ENCODE assay signal across 3 cellular contexts in genomic region chr17:9597638-9598037, GRCh38. TPM values are rescaled to one million over a fixed set of nuclear protein-coding genes. Genes with fewer than 3 reads are reported as not detected.
"Had no signal": no experiment of that assay in that cellular context is flagged by ENCODE, and none has a peak within 500 bp of the region (broad histone marks: within the 10 kb centered on the region; RNA-seq: fewer than 3 reads in every experiment).

No MANE protein-coding gene starts in this region.

RNA-seq across cellular contexts. Expression of gene CFAP52, which starts 21.2 kb away (rescaled TPM):
- total RNA-seq: LHCN-M2, M059J, MCF 10A had no signal

RNA-seq across cellular contexts. Expression of gene USP43, which starts 47.7 kb away (rescaled TPM):
- total RNA-seq: LHCN-M2 had no signal
